19 cellular contexts compared by ENCODE assay signal in the genomic region with DNA sequence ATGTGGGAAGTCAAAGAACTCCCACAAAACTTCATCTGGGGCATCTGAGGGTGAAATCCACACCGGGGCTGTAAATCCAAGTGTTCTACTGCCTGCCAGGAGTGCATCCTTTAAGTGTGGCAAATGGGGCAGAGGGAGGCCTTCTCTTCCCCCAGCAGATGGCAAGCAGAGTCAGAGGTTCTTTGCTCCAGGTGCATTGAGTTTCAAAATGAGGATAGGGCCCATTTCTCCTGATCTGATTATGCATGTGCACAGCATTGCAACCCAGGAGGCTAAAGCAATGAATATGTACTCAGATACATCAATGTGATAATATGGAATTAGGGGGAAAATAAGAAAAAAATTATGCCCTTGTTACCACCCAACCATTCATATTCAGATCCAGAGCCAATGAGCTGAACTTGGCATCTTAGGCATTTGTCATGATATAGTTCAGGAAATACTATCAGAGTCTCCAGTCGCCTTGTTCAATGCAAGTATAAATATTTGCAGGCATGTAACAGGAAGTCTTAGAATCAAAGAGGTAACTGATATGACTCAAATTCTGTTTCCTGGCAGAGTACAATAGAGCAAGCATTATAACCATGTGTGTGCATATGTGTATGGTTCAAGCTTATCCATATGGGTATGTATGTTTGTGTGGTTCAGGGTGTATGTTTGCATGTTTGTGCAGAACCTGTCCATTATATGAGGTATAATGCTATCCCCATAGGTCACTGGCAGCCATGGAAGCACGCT.
"Had no signal": no experiment of that assay in that cellular context is flagged by ENCODE, and none has a peak within 500 bp of the region (broad histone marks: within the 10 kb centered on the region; RNA-seq: fewer than 3 reads in every experiment).

No MANE protein-coding gene starts in this region.

- H3K36me3 ChIP-seq: ascending aorta, gastroesophageal sphincter, ovary, stomach, upper lobe of left lung had no signal

- H3K4me1 ChIP-seq: ascending aorta, gastroesophageal sphincter, psoas muscle, stomach, upper lobe of left lung had no signal

- H3K27ac Mint-ChIP-seq: activated B cell treated with CpG ODN at 0.5 μM for 24 hours; activated CD4-positive, alpha-beta T cell treated with anti-CD3 and anti-CD28 coated beads, Interleukin-2, amount 10 ng/mL, durations not matched to agents 24 days and 14 days; activated CD8-positive, alpha-beta T cell treated with anti-CD3 and anti-CD28 coated beads, Interleukin-2, amount 10 ng/mL, durations not matched to agents 7 days and 5 days; activated T-cell treated with anti-CD3 and anti-CD28 coated beads, Interleukin-2, amount 50 U/mL, for 72 hours had no signal

- H3K27ac ChIP-seq: ascending aorta, coronary artery, gastroesophageal sphincter, ovary, psoas muscle, stomach, upper lobe of left lung had no signal

- H3K27me3 ChIP-seq: ascending aorta, gastroesophageal sphincter, ovary, stomach, upper lobe of left lung had no signal

- H3K27me3 Mint-ChIP-seq: activated CD4-positive, alpha-beta T cell treated with anti-CD3 and anti-CD28 coated beads, Interleukin-2, amount 10 ng/mL, durations not matched to agents 24 days and 14 days had no signal

- H3K9me3 ChIP-seq: ascending aorta, gastroesophageal sphincter, ovary, psoas muscle, stomach, upper lobe of left lung had no signal

- H3K9me3 Mint-ChIP-seq: activated B cell treated with CpG ODN at 0.5 μM for 24 hours; activated CD4-positive, alpha-beta T cell treated with anti-CD3 and anti-CD28 coated beads, Interleukin-2, amount 10 ng/mL, durations not matched to agents 24 days and 14 days; activated T-cell treated with anti-CD3 and anti-CD28 coated beads, Interleukin-2, amount 50 U/mL, for 72 hours had no signal

- ATAC-seq: activated CD8-positive, alpha-beta T cell treated with anti-CD3 and anti-CD28 coated beads, Interleukin-2, amount 10 ng/mL, durations not matched to agents 7 days and 5 days; esophagus mucosa; gastroesophageal sphincter; naive thymus-derived CD4-positive, alpha-beta T cell; psoas muscle; right cardiac atrium had no signal

- DNase-seq: activated B cell treated with CpG ODN at 0.5 μM for 24 hours; activated CD4-positive, alpha-beta T cell treated with anti-CD3 and anti-CD28 coated beads, Interleukin-2, amount 10 ng/mL, durations not matched to agents 24 days and 14 days; activated CD8-positive, alpha-beta memory T cell treated with anti-CD3 and anti-CD28 coated beads, Interleukin-2, amount 50 U/mL, for 48 hours; activated CD8-positive, alpha-beta T cell treated with anti-CD3 and anti-CD28 coated beads, Interleukin-2, amount 10 ng/mL, durations not matched to agents 7 days and 5 days; activated effector memory CD4-positive, alpha-beta T cell treated with anti-CD3 and anti-CD28 coated beads, Interleukin-2, amount 50 U/mL, for 16 hours; activated naive CD4-positive, alpha-beta T cell treated with anti-CD3 and anti-CD28 coated beads, Interleukin-2, amount 50 U/mL, for 16 hours; activated T-cell treated with anti-CD3 and anti-CD28 coated beads, Interleukin-2, amount 50 U/mL, for 72 hours; mesenchymal stem cell; naive thymus-derived CD4-positive, alpha-beta T cell; ovary; psoas muscle; right cardiac atrium; stomach; SW 1271; upper lobe of left lung had no signal

- H3K4me3 Mint-ChIP-seq: activated B cell treated with CpG ODN at 0.5 μM for 24 hours; activated CD4-positive, alpha-beta T cell treated with anti-CD3 and anti-CD28 coated beads, Interleukin-2, amount 10 ng/mL, durations not matched to agents 24 days and 14 days; activated CD8-positive, alpha-beta T cell treated with anti-CD3 and anti-CD28 coated beads, Interleukin-2, amount 10 ng/mL, durations not matched to agents 7 days and 5 days; activated T-cell treated with anti-CD3 and anti-CD28 coated beads, Interleukin-2, amount 50 U/mL, for 72 hours; naive thymus-derived CD4-positive, alpha-beta T cell had no signal

- H3K4me3 ChIP-seq: ascending aorta, coronary artery, gastroesophageal sphincter, ovary, psoas muscle, stomach, upper lobe of left lung had no signal

- H3K4me1 Mint-ChIP-seq: activated B cell treated with CpG ODN at 0.5 μM for 24 hours had no signal
